ENCODE assay signal across 9 cellular contexts in genomic region chr2:230925443-230925878, GRCh38. TPM values are rescaled to one million over a fixed set of nuclear protein-coding genes. Genes with fewer than 3 reads are reported as not detected.
DNase-seq lines count a peak whose midpoint lies in the region; ATAC-seq and TF ChIP-seq lines count a peak whose summit lies in the region.
"Had no signal": no experiment of that assay in that cellular context is flagged by ENCODE, and none has a peak within 500 bp of the region (broad histone marks: within the 10 kb centered on the region; RNA-seq: fewer than 3 reads in every experiment).

No MANE protein-coding gene starts in this region.

- H3K36me3 ChIP-seq in aorta (ENCODE audit: control insufficient read depth in 1 of 2, insufficient read depth in 2 of 2, low read length in 1 of 2), result no peaks in the 10 kb centered on the region

- no peak overlapping the region for H3K4me3 ChIP-seq in aorta (ENCODE audit: low read length in 2 of 2)

- peaks cover 52% of the 10 kb centered on the region for H3K4me1 Mint-ChIP-seq in activated T-cell treated with anti-CD3 and anti-CD28 coated beads, Interleukin-2, amount 50 U/mL, for 4 hours (ENCODE audit: low read depth)
- peaks cover 63% of the 10 kb centered on the region for H3K4me1 Mint-ChIP-seq in nephron progenitor cell

- no peak for TF ChIP-seq CTCF in nephron progenitor cell (IDR thresholded peaks at IDR 0.05)

- WGBS in aorta, 2 donors, result 74 to 82% methylated on average over 9 of the region's 9 CpGs

- H3K9me3 ChIP-seq in aorta (ENCODE audit: control insufficient read depth, low read length), result no peaks in the 10 kb centered on the region

- H3K27ac Mint-ChIP-seq in nephron progenitor cell, result no peak overlapping the region

- no peaks in the 10 kb centered on the region for H3K4me1 ChIP-seq in aorta (ENCODE audit: control insufficient read depth in 1 of 2, insufficient read depth in 2 of 2, low read length in 2 of 2)

- H3K36me3 Mint-ChIP-seq in activated T-cell treated with anti-CD3 and anti-CD28 coated beads, Interleukin-2, amount 50 U/mL, for 4 hours (ENCODE audit: insufficient read depth), result no peaks in the 10 kb centered on the region
- no peaks in the 10 kb centered on the region for H3K36me3 Mint-ChIP-seq in nephron progenitor cell (ENCODE audit: low read depth)

- DNase-seq in stimulated activated CD4-positive, alpha-beta T cell treated with anti-CD3 and anti-CD28 coated beads, Interleukin-4, amount 100 ng/mL, for 1 hour, result peak; percentile 43
- DNase-seq in stimulated activated CD4-positive, alpha-beta T cell treated with anti-CD3 and anti-CD28 coated beads, Interleukin-4, amount 100 ng/mL, for 4 hours, result no peak
- no peak for DNase-seq in activated T-cell treated with anti-CD3 and anti-CD28 coated beads, Interleukin-2, amount 50 U/mL, for 4 hours
- DNase-seq in aorta (peak in 1 of 2 donors; percentile 55), RKO (ENCODE audit: low spot score) (no peak), nephron progenitor cell (no peak), NCI-H2171 (lab: John Stamatoyannopoulos, UW) (no peak)

- H3K27ac ChIP-seq in aorta (ENCODE audit: low read depth in 1 of 2, low read length in 2 of 2), result no peak overlapping the region
- H3K27ac ChIP-seq: C4-2B had no signal

- peak overlapping the region; percentile 71 for H3K4me3 Mint-ChIP-seq in activated T-cell treated with anti-CD3 and anti-CD28 coated beads, Interleukin-2, amount 50 U/mL, for 4 hours
- no peak overlapping the region for H3K4me3 Mint-ChIP-seq in nephron progenitor cell

- H3K27me3 ChIP-seq in aorta (ENCODE audit: control insufficient read depth in 1 of 2, insufficient read depth in 2 of 2, low read length in 1 of 2), result no peaks in the 10 kb centered on the region

- H3K9me3 Mint-ChIP-seq in activated T-cell treated with anti-CD3 and anti-CD28 coated beads, Interleukin-2, amount 50 U/mL, for 4 hours, result no peaks in the 10 kb centered on the region
- no peaks in the 10 kb centered on the region for H3K9me3 Mint-ChIP-seq in nephron progenitor cell

- ATAC-seq in HG03039 (IDR thresholded peaks at IDR 0.05; ENCODE audit: unreplicated experiment) (peak; percentile 11), aorta (ENCODE audit: low FRiP score) (peak; percentile 28)
- ATAC-seq in activated T-cell treated with anti-CD3 and anti-CD28 coated beads, Interleukin-2, amount 50 U/mL, for 4 hours, result peak; percentile 16 to 26

- H3K27me3 Mint-ChIP-seq in activated T-cell treated with anti-CD3 and anti-CD28 coated beads, Interleukin-2, amount 50 U/mL, for 4 hours (ENCODE audit: low read depth), result peaks cover 7% of the 10 kb centered on the region
- no peaks in the 10 kb centered on the region for H3K27me3 Mint-ChIP-seq in nephron progenitor cell (ENCODE audit: low read depth, poor library complexity)

- intact Hi-C loops in aorta (cut with DNase I), result no loop called here

RNA-seq across cellular contexts. Expression of gene GPR55, which starts 0.4 kb away (rescaled TPM):
- 1 to 10 TPM; 1.2 to 1.6 (median 1.5) TPM for total RNA-seq in activated T-cell treated with anti-CD3 and anti-CD28 coated beads, Interleukin-2, amount 50 U/mL, for 4 hours
- under 1 TPM in 1 of 2 donors, not detected in 1; 0.18 TPM for total RNA-seq in aorta
- not detected for polyA plus RNA-seq in aorta
